Comparison of ENCODE assay signal across 16 cellular contexts in the genomic region with DNA sequence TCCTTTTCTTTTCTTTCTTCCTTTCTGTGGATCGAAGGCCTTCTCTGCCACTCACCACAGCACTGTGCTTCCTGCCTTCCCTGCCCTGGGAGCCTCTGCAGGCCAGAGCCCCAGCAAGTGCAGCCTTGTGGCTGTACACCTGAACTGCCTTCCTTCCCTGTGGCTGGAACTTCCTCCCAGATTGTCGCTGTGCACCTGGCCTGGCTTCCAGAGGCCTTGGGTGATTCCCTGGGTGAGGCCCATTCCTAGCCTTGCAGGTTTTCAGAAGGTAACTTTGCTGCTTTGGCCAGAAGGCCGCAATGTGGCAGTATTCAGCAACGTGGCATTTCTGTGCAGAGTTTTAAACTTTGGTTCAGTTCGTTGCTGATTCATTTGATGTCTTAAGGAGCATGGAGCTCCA. TPM values are rescaled to one million over a fixed set of nuclear protein-coding genes. Genes with fewer than 3 reads are reported as not detected.
"Had no signal": no experiment of that assay in that cellular context is flagged by ENCODE, and none has a peak within 500 bp of the region (broad histone marks: within the 10 kb centered on the region; RNA-seq: fewer than 3 reads in every experiment).

No MANE protein-coding gene starts in this region.

- H3K27me3 ChIP-seq: cardiac muscle cell, thyroid gland, vagina had no signal

- DNase-seq: activated CD4-positive, alpha-beta memory T cell treated with anti-CD3 and anti-CD28 coated beads, Interleukin-2, amount 10 ng/mL, durations not matched to agents 7 days and 5 days; activated CD4-positive, CD25-positive, alpha-beta regulatory T cell treated with anti-CD3 and anti-CD28 coated beads, Interleukin-2, amount 50 U/mL, for 72 hours; activated naive CD4-positive, alpha-beta T cell; activated naive CD8-positive, alpha-beta T cell treated with anti-CD3 and anti-CD28 coated beads, Interleukin-2, amount 50 U/mL, for 24 hours; heart left ventricle; naive B cell; T-helper 1 cell; thyroid gland had no signal

- H3K27ac ChIP-seq: cardiac muscle cell, heart left ventricle, skin epidermis, thyroid gland, vagina had no signal

- H3K4me3 ChIP-seq: cardiac muscle cell, heart left ventricle, skin epidermis, thyroid gland, vagina had no signal

- ATAC-seq: activated naive CD8-positive, alpha-beta T cell treated with anti-CD3 and anti-CD28 coated beads, Interleukin-2, amount 50 U/mL, for 24 hours; heart left ventricle had no signal

- H3K36me3 ChIP-seq: cardiac muscle cell, heart left ventricle, thyroid gland, vagina had no signal

- H3K9me3 ChIP-seq: heart left ventricle, thyroid gland, vagina had no signal

- H3K4me1 ChIP-seq: heart left ventricle, thyroid gland, vagina had no signal

RNA-seq across cellular contexts. Expression of gene FXYD4, which starts 54.4 kb away (rescaled TPM):
- total RNA-seq: activated CD4-positive, alpha-beta memory T cell treated with anti-CD3 and anti-CD28 coated beads, Interleukin-2, amount 10 ng/mL, durations not matched to agents 7 days and 5 days; astrocyte; cardiac muscle cell; endothelial cell of umbilical vein; frontal cortex; heart left ventricle; lower leg skin; thyroid gland; vagina had no signal
- polyA plus RNA-seq: cardiac muscle cell, endothelial cell of umbilical vein, keratinocyte had no signal
